ENCODE assay signal across 8 cellular contexts in the genomic region with DNA sequence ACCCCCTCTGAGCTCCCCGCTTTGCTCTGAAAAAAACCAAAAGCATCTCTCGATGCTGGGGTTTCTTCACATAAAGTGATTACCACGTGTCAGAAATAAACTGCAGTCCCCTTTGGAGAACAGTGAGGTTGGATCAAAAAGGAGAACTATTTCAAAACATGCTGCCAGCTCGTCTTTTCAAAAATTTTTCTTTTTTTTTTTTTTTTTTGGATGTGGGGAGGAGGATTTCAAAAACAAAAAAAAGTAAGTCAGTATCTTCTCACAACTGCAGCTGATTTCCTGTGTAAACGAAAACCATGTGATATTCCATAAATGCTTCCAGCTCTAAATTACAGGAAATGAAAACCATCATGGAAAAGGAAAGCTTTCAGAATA.
DNase-seq lines count a peak whose midpoint lies in the region; ATAC-seq and TF ChIP-seq lines count a peak whose summit lies in the region.

No MANE protein-coding gene starts in this region.

- peak overlapping the region; percentile 80 for H3K4me3 Mint-ChIP-seq in nephron progenitor cell

- DNase-seq in GM12865 (ENCODE audit: low read depth) (no peak), SK-MEL-5 (ENCODE audit: low read depth, low spot score) (peak; percentile 4), esophagus squamous epithelium (lab: John Stamatoyannopoulos, UW) (no peak), nephron progenitor cell (no peak), NCI-H1694 treated with DMSO at 0.1 percent for 48 hours (lab: John Stamatoyannopoulos, UW) (no peak), NCI-H524 treated with DMSO at 0.1 percent for 48 hours (lab: John Stamatoyannopoulos, UW) (no peak)
- DNase-seq in effector CD8-positive, alpha-beta T cell (lab: John Stamatoyannopoulos, UW) = no peak

- H3K27ac ChIP-seq in esophagus squamous epithelium = peak overlapping the region; percentile 84 to 97 (median 91)

- no peak for ATAC-seq in HG02852 (IDR thresholded peaks at IDR 0.05; ENCODE audit: unreplicated experiment)

- peaks cover 10 to 38% (median 13%) of the 10 kb centered on the region in 3 donors for H3K4me1 ChIP-seq in esophagus squamous epithelium

- no peak overlapping the region for H3K27ac Mint-ChIP-seq in nephron progenitor cell

- in situ Hi-C loops in SK-MEL-5 (cut with HindIII; ENCODE audit: low pct_unique_long_range_greater_than_20kb, low sequenced_read_pairs) = no loop called here

- peaks cover under 1% of the 10 kb centered on the region for H3K9me3 Mint-ChIP-seq in nephron progenitor cell

- no peak for TF ChIP-seq POLR2A in esophagus squamous epithelium (IDR thresholded peaks at IDR 0.05)

- 1 to 7% methylated on average over 4 to 5 of the region's 5 CpGs for WGBS in esophagus squamous epithelium, 2 donors

- H3K4me3 ChIP-seq in GM12865 (ENCODE audit: low read depth, low read length) = peak overlapping the region; percentile 63
- peak overlapping the region; percentile 40 to 88 (median 60) for H3K4me3 ChIP-seq in esophagus squamous epithelium

- H3K36me3 ChIP-seq in esophagus squamous epithelium = no peaks in the 10 kb centered on the region

- peaks cover 48% of the 10 kb centered on the region for H3K4me1 Mint-ChIP-seq in nephron progenitor cell

- no peaks in the 10 kb centered on the region for H3K9me3 ChIP-seq in esophagus squamous epithelium

- no peak for TF ChIP-seq CTCF in GM12865 (IDR thresholded peaks at IDR 0.05; ENCODE audit: insufficient read depth, low read depth, low read length, missing control alignments)
- TF ChIP-seq CTCF in esophagus squamous epithelium (IDR thresholded peaks at IDR 0.05) = no peak
- no peak for TF ChIP-seq CTCF in nephron progenitor cell (IDR thresholded peaks at IDR 0.05)

- peaks cover 0 to 11% (median 0%) of the 10 kb centered on the region in 4 donors for H3K27me3 ChIP-seq in esophagus squamous epithelium

- intact Hi-C loops in esophagus squamous epithelium (cut with DNase I) = loop anchor here (10.0 kb wide), 1 partner anchor 1030 kb away; no protein-coding TSS in a partner anchor

- peaks cover 11% of the 10 kb centered on the region for H3K27me3 Mint-ChIP-seq in nephron progenitor cell (ENCODE audit: low read depth, poor library complexity)

- H3K36me3 Mint-ChIP-seq in nephron progenitor cell (ENCODE audit: low read depth) = no peaks in the 10 kb centered on the region
